Comparison of ENCODE assay signal across 8 cellular contexts in genomic region chr12:49088190-49088931, GRCh38. TPM values are rescaled to one million over a fixed set of nuclear protein-coding genes. Genes with fewer than 3 reads are reported as not detected.
DNase-seq lines count a peak whose midpoint lies in the region; ATAC-seq and TF ChIP-seq lines count a peak whose summit lies in the region.

No MANE protein-coding gene starts in this region.

- peak overlapping the region in 1 of 3 donors; percentile 80 for H3K4me3 Mint-ChIP-seq in T-cell

- peak overlapping the region; percentile 34 for H3K27ac ChIP-seq in angular gyrus (ENCODE audit: low read depth, low read length)
- no peak overlapping the region for H3K27ac ChIP-seq in right cardiac atrium (ENCODE audit: low read length)

- peaks cover 11% of the 10 kb centered on the region for H3K4me1 ChIP-seq in right cardiac atrium (ENCODE audit: control insufficient read depth, insufficient read depth, low read length)

- peak; percentile 96 for TF ChIP-seq CTCF in GM12865 (IDR thresholded peaks at IDR 0.05; ENCODE audit: insufficient read depth, low read depth, low read length, missing control alignments)

- POLR2A ChIA-PET in T-cell (lab: Charles Lee), result interaction anchor here in 1 of 2 donors (0.5 kb wide), 1 partner anchor 266 kb away, joined by 3 read pairs; no protein-coding TSS in a partner anchor

- peaks cover 33 to 52% (median 40%) of the 10 kb centered on the region in 3 donors for H3K4me1 Mint-ChIP-seq in T-cell

- no peaks in the 10 kb centered on the region for H3K9me3 Mint-ChIP-seq in T-cell

- no peaks in the 10 kb centered on the region for H3K9me3 ChIP-seq in right cardiac atrium (ENCODE audit: control insufficient read depth, low read length)

- no peaks in the 10 kb centered on the region for H3K36me3 Mint-ChIP-seq in T-cell

- intact Hi-C loops in right cardiac atrium (cut with DNase I) (loop anchor here (5.0 to 10.0 kb wide), 3 partner anchors 34 to 149 kb away; no protein-coding TSS in a partner anchor), sciatic nerve (cut with DNase I) (no loop called here)

- DNase-seq in GM12865 (ENCODE audit: low read depth) (peak; percentile 85), NCI-H1694 treated with DMSO at 0.1 percent for 48 hours (lab: John Stamatoyannopoulos, UW) (peak; percentile 85), T-cell (peak in 32 of 34 experiments; percentile 35 to 72 (median 58)), right cardiac atrium (peak; percentile 77 to 80 (median 77)), sciatic nerve (ENCODE audit: low spot score) (peak; percentile 85), mesenteric fat pad (ENCODE audit: low spot score) (no peak)

- no peaks in the 10 kb centered on the region for H3K27me3 ChIP-seq in right cardiac atrium (ENCODE audit: control insufficient read depth, insufficient read depth)

- no peak overlapping the region for H3K27ac Mint-ChIP-seq in T-cell

- H3K4me3 ChIP-seq in GM12865 (ENCODE audit: low read depth, low read length), result no peak overlapping the region
- H3K4me3 ChIP-seq in right cardiac atrium (ENCODE audit: low read length), result no peak overlapping the region

- 1% methylated on average over 18 of the region's 18 CpGs for WGBS in right cardiac atrium

- CTCF ChIA-PET in T-cell (lab: Charles Lee), result interaction anchor here (0.6 to 5.1 kb wide), 29 partner anchors 8 to 647 kb away, joined by 3 to 32 read pairs (median 5); partner anchors contain the start of genes RHEBL1 (in 2 of the 2), TUBA1B (in 2 of the 2), DDX23 (in 1 of the 2) and TROAP (in 1 of the 2)

- H3K27me3 Mint-ChIP-seq in T-cell, result peaks cover 28 to 45% of the 10 kb centered on the region in 2 donors

- ATAC-seq in HG02870 (IDR thresholded peaks at IDR 0.05; ENCODE audit: unreplicated experiment), result peak; percentile 65
- ATAC-seq in T-cell (replicated peaks in 1 of 4), result peak; percentile 77 to 89 (median 86)
- ATAC-seq in right cardiac atrium, result peak; percentile 90
- ATAC-seq in sciatic nerve, result peak; percentile 89

RNA-seq across cellular contexts. Expression of gene DHH, which starts 6.2 kb away (rescaled TPM):
- total RNA-seq in T-cell (under 1 TPM; 0.12 to 0.45 (median 0.38) TPM), right cardiac atrium (1 to 10 TPM in 1 of 4 donors, under 1 TPM in 3; 0.35 to 1.7 (median 0.68) TPM), sciatic nerve (54.5 TPM), mesenteric fat pad (1.5 TPM)
- 0.54 TPM for polyA plus RNA-seq in right cardiac atrium

RNA-seq across cellular contexts. Expression of gene RHEBL1, which starts 18.6 kb away (rescaled TPM):
- total RNA-seq in T-cell (1 to 10 TPM; 2.3 to 5.3 (median 2.5) TPM), right cardiac atrium (under 1 TPM in 2 of 4 donors, not detected in 2; 0.21 to 0.31 TPM), sciatic nerve (2.7 TPM), mesenteric fat pad (0.42 TPM)
- polyA plus RNA-seq in right cardiac atrium, result 0.59 TPM

RNA-seq across cellular contexts. Expression of gene LMBR1L, which starts 22.3 kb away (rescaled TPM):
- 100 to 1,000 TPM; 159 to 302 (median 224) TPM for total RNA-seq in T-cell
- total RNA-seq in right cardiac atrium, result 10 to 100 TPM; 26.7 to 45.3 (median 34.6) TPM
- polyA plus RNA-seq in right cardiac atrium, result 25.6 TPM
- total RNA-seq in sciatic nerve, result 99.1 TPM
- 46.1 TPM for total RNA-seq in mesenteric fat pad

RNA-seq across cellular contexts. Expression of gene KMT2D, which starts 27.8 kb away (rescaled TPM):
- total RNA-seq in T-cell (100 to 1,000 TPM; 135 to 161 (median 152) TPM), right cardiac atrium (10 to 100 TPM; 38.8 to 53.5 (median 46.2) TPM), sciatic nerve (123 TPM), mesenteric fat pad (79.7 TPM)
- 43.1 TPM for polyA plus RNA-seq in right cardiac atrium

RNA-seq across cellular contexts. Expression of gene TUBA1B, which starts 42.8 kb away (rescaled TPM):
- 100 to 1,000 TPM; 167 to 232 (median 205) TPM for total RNA-seq in T-cell
- 100 to 1,000 TPM; 170 to 515 (median 413) TPM for total RNA-seq in right cardiac atrium
- polyA plus RNA-seq in right cardiac atrium, result 395 TPM
- total RNA-seq in sciatic nerve, result 680 TPM
- 737 TPM for total RNA-seq in mesenteric fat pad

Comparison
In these comparisons a context has a peak if more than half of its experiments do, and no peak if none do; other contexts are left out.
1. RNA of gene DHH, which starts 6.2 kb away (total RNA-seq): 54.5 TPM in sciatic nerve (single experiment); 1.5 TPM in mesenteric fat pad (single experiment), 0.35 to 1.7 TPM in right cardiac atrium and 0.12 to 0.45 TPM in T-cell; every median in the first group is over 10 times any median in the second.
2. Peak in every context shown above with its lines, with median percentiles within 50 percentile points of each other: ATAC-seq.